In genomic region chr16:25257504-25257955, GRCh38 we compare ENCODE assay signal across 8 cellular contexts. TPM values are rescaled to one million over a fixed set of nuclear protein-coding genes. Genes with fewer than 3 reads are reported as not detected.
A peak's percentile ranks its signal among the peaks of the same experiment; 100 is the strongest.
DNase-seq lines count a peak whose midpoint lies in the region; ATAC-seq and TF ChIP-seq lines count a peak whose summit lies in the region.

TSS of gene ZKSCAN2 (minus strand) at chr16:25257845. CDS start at chr16:25257127, 718 bp downstream.

- TF ChIP-seq POLR2A in esophagus muscularis mucosa (IDR thresholded peaks at IDR 0.05; ENCODE audit: low read depth), result peak; percentile 88

- TF ChIP-seq EP300 in esophagus muscularis mucosa (IDR thresholded peaks at IDR 0.05), result no peak

- POLR2A ChIA-PET in Caco-2 (lab: Charles Lee), result no interaction called here

- TF ChIP-seq CTCF in Caco-2 (IDR thresholded peaks at IDR 0.05; ENCODE audit: insufficient read depth in 1 of 2, low read depth in 1 of 2, low read length in 1 of 2, severe bottlenecking in 1 of 2, unreplicated experiment in 1 of 2) (no peak), HL-60 (IDR thresholded peaks at IDR 0.05; ENCODE audit: insufficient read depth, low read length) (no peak), esophagus muscularis mucosa (IDR thresholded peaks at IDR 0.05) (no peak)

- H3K27ac ChIP-seq in HL-60 (replicated peaks) (peak within 1 kb of the TSS; percentile 94), esophagus muscularis mucosa (replicated peaks in 1 of 4) (peak within 1 kb of the TSS; percentile 94 to 99 (median 98))

- H3K4me1 Mint-ChIP-seq in Caco-2 (ENCODE audit: low read depth, unreplicated experiment), result peaks cover 12% of the 10 kb centered on the region

- peak within 1 kb of the TSS; percentile 85 for H3K4me3 ChIP-seq in Caco-2 (ENCODE audit: low read depth, low read length)
- H3K4me3 ChIP-seq in HL-60 (replicated peaks; ENCODE audit: insufficient read depth, low read length), result peak within 1 kb of the TSS; percentile 73
- H3K4me3 ChIP-seq in esophagus muscularis mucosa, result peak within 1 kb of the TSS; percentile 73 to 98 (median 82)

- peak; percentile 83 for ATAC-seq in GM19463 (IDR thresholded peaks at IDR 0.05; ENCODE audit: unreplicated experiment)

- 1% methylated on average over 38 of the region's 65 CpGs for WGBS in esophagus muscularis mucosa

- H3K4me3 Mint-ChIP-seq in Caco-2 (ENCODE audit: unreplicated experiment), result peak within 1 kb of the TSS; percentile 94

- peaks cover 4% of the 10 kb centered on the region; the same call in 1 of the 2 replicates for H3K4me1 ChIP-seq in Caco-2
- peaks cover 33 to 42% (median 38%) of the 10 kb centered on the region in 4 donors for H3K4me1 ChIP-seq in esophagus muscularis mucosa

- H3K36me3 Mint-ChIP-seq in Caco-2 (ENCODE audit: insufficient read depth, unreplicated experiment), result peaks cover 31% of the 10 kb centered on the region

- H3K36me3 ChIP-seq in Caco-2 (ENCODE audit: control insufficient read depth, insufficient read depth, low read length), result peaks cover 2% of the 10 kb centered on the region; the same call in 1 of the 2 replicates
- peaks cover 11 to 31% (median 25%) of the 10 kb centered on the region in 4 donors for H3K36me3 ChIP-seq in esophagus muscularis mucosa

- no peaks in the 10 kb centered on the region for H3K9me3 Mint-ChIP-seq in Caco-2 (ENCODE audit: unreplicated experiment)

- CTCF ChIA-PET in Caco-2 (lab: Charles Lee), result interaction anchor here (1.1 kb wide), 1 partner anchor 32 kb away, joined by 3 read pairs; no protein-coding TSS in a partner anchor

- no TSS peak for BruUV-seq in Caco-2 (replicated peaks; lab: Mats Ljungman, UMichigan)

- DNase-seq in Caco-2, result peak; percentile 92 to 93
- peak; percentile 74 to 84 for DNase-seq in HL-60 (ENCODE audit: low read depth in 1 of 2, low spot score in 1 of 2)
- peak; percentile 92 for DNase-seq in OCI-M1 (lab: John Stamatoyannopoulos, UW)
- peak; percentile 88 to 91 for DNase-seq in activated T-cell treated with anti-CD3 and anti-CD28 coated beads, Interleukin-2, amount 50 U/mL, for 48 hours
- peak; percentile 95 for DNase-seq in esophagus muscularis mucosa (ENCODE audit: extremely low spot score)
- DNase-seq in myocyte (ENCODE audit: low read depth), result peak; percentile 92
- peak; percentile 55 to 80 for DNase-seq in stimulated activated CD8-positive, alpha-beta memory T cell treated with anti-CD3 and anti-CD28 coated beads, Interleukin-7, amount 100 ng/mL, for 4 hours (ENCODE audit: low read depth in 2 of 2)

- H3K27me3 ChIP-seq in Caco-2 (replicated peaks; ENCODE audit: control insufficient read depth, insufficient read depth, low read length) (no peaks in the 10 kb centered on the region), HL-60 (ENCODE audit: insufficient read depth, poor library complexity, severe bottlenecking) (no peaks in the 10 kb centered on the region), esophagus muscularis mucosa (no peaks in the 10 kb centered on the region)

- H3K27ac Mint-ChIP-seq in Caco-2 (ENCODE audit: unreplicated experiment), result peak within 1 kb of the TSS; percentile 99

- intact Hi-C loops in Caco-2 (cut with micrococcal nuclease; ENCODE audit: unreplicated experiment) (loop anchor here (2.0 kb wide), 1 partner anchor 25 kb away; no protein-coding TSS in a partner anchor), esophagus muscularis mucosa (cut with DNase I) (loop anchor here (5.0 to 10.0 kb wide), 2 partner anchors 143 to 190 kb away; partner anchors contain the start of gene LCMT1)

- no peaks in the 10 kb centered on the region for H3K27me3 Mint-ChIP-seq in Caco-2 (ENCODE audit: insufficient read depth, unreplicated experiment)

- H3K9me3 ChIP-seq in Caco-2 (no peaks in the 10 kb centered on the region), esophagus muscularis mucosa (no peaks in the 10 kb centered on the region)

RNA-seq across cellular contexts. Expression of gene ZKSCAN2, which starts in this region (rescaled TPM):
- total RNA-seq in Caco-2 (2022) (10.5 and 11.1 TPM in 2 replicates), esophagus muscularis mucosa (1 to 10 TPM; 3.7 to 5.3 (median 4.5) TPM), myocyte (6.6 and 6.8 TPM in 2 replicates)
- polyA plus RNA-seq in myocyte (2012), result 1.8 TPM

Comparison
In these comparisons a context has a peak if more than half of its experiments do, and no peak if none do; other contexts are left out.
1. Peak in every context shown above with its lines: DNase-seq, ATAC-seq, H3K4me3 ChIP-seq and H3K27ac ChIP-seq.